10 cellular contexts compared by ENCODE assay signal in the genomic region with DNA sequence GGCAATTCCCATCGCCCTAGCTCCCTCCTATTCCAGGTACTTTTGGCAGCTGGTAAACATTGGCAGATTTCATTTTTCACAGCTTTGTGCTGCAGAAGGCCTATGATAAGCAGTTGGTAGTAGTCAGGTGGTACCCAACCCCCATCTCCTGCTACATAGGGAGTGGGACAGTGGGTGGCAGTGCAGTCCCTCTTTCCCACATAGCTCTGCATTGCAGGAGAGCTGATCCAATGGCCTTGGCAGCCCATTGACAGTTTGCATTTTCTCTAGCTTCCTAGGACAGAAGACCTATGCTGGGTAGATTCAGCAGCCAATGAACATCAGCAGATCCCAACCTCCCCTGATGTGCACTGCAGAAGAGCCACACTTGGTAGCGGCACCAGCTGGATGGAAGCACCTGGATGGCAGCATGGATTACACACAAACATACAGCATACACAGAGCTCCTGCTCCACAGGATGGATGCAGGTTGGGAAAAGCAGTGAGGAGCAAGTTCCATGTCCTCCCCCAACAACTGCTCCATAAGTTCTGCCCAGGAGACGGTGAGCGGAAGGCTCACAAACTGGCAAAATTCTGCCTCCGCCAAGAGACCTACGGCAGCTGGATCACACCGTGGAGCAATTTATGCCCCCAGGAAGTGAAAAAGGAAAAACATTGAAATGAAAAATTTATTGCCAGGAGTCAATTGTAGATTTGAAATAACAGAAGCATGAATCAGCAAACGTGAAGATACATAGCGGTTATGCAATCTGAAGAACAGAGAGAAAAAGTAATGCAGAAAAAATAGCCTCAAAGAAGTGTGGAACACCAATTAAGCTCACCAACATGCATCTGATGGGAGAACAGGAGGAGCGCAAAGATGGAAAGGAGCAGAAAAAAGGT.
A peak's percentile ranks its signal among the peaks of the same experiment; 100 is the strongest.
DNase-seq lines count a peak whose midpoint lies in the region; ATAC-seq and TF ChIP-seq lines count a peak whose summit lies in the region.
"Had no signal": no experiment of that assay in that cellular context is flagged by ENCODE, and none has a peak within 500 bp of the region (broad histone marks: within the 10 kb centered on the region; RNA-seq: fewer than 3 reads in every experiment).

No MANE protein-coding gene starts in this region.

- H3K27ac ChIP-seq in AG04450 (ENCODE audit: low read depth, low read length) (peak overlapping the region; percentile 50), liver (ENCODE audit: low read depth in 1 of 2, low read length in 2 of 2) (no peak overlapping the region)
- H3K27ac ChIP-seq: stomach had no signal

- TF ChIP-seq CTCF in AG04450 (IDR thresholded peaks at IDR 0.05; ENCODE audit: low read depth, low read length) = no peak
- peak; percentile 18 for TF ChIP-seq CTCF in liver (IDR thresholded peaks at IDR 0.05; ENCODE audit: low read depth, low read length, missing input control)

- H3K4me3 ChIP-seq in AG04450 (ENCODE audit: low read depth, low read length) = no peak overlapping the region
- no peak overlapping the region for H3K4me3 ChIP-seq in H7 (ENCODE audit: insufficient read depth, low read depth, low read length)
- no peak overlapping the region for H3K4me3 ChIP-seq in liver (ENCODE audit: low read depth in 1 of 3, low read length in 3 of 3)
- H3K4me3 ChIP-seq: stomach had no signal

- no peaks in the 10 kb centered on the region; the same call in none of the 2 replicates for H3K36me3 ChIP-seq in H7 (replicated peaks; ENCODE audit: control insufficient read depth, insufficient read depth, low read length)
- H3K36me3 ChIP-seq in liver (ENCODE audit: control insufficient read depth in 4 of 4, insufficient read depth in 3 of 4, low read depth in 1 of 4, low read length in 3 of 4) = peaks cover 3 to 52% (median 37%) of the 10 kb centered on the region in 4 donors

- H3K9me3 ChIP-seq in AG04450 (ENCODE audit: control insufficient read depth, insufficient read depth, low read length) = peaks cover 3% of the 10 kb centered on the region; the same call in 1 of the 2 replicates
- no peaks in the 10 kb centered on the region for H3K9me3 ChIP-seq in liver (ENCODE audit: control insufficient read depth in 4 of 4, low read length in 3 of 4)
- H3K9me3 ChIP-seq: stomach had no signal

- ATAC-seq in GM21360 (IDR thresholded peaks at IDR 0.05; ENCODE audit: unreplicated experiment) (no peak), HG02970 (IDR thresholded peaks at IDR 0.05; ENCODE audit: low FRiP score, unreplicated experiment) (no peak), HG03354 (IDR thresholded peaks at IDR 0.05; ENCODE audit: poor library complexity, severe bottlenecking, unreplicated experiment) (no peak)

- H3K4me1 ChIP-seq in liver (ENCODE audit: control insufficient read depth in 4 of 4, insufficient read depth in 4 of 4, low read length in 3 of 4) = no peaks in the 10 kb centered on the region

- no peak for DNase-seq in AG04450 (ENCODE audit: low read depth, low spot score)
- peak; percentile 9 for DNase-seq in H7
- peak; percentile 12 for DNase-seq in astrocyte of the hippocampus (ENCODE audit: low read depth, low spot score)
- no peak for DNase-seq in SHP77 (lab: John Stamatoyannopoulos, UW)
- DNase-seq: DMS79 treated with DMSO at 0.1 percent for 48 hours, stomach had no signal

- no peak overlapping the region for H3K9ac ChIP-seq in liver (ENCODE audit: low read depth in 1 of 2, low read length in 2 of 2)

- 84% methylated on average over 10 of the region's 10 CpGs for WGBS in liver

- H3K27me3 ChIP-seq in AG04450 (ENCODE audit: control insufficient read depth, insufficient read depth, low read length) (no peaks in the 10 kb centered on the region), H7 (ENCODE audit: control insufficient read depth, insufficient read depth, low read length) (no peaks in the 10 kb centered on the region), liver (ENCODE audit: control insufficient read depth in 4 of 4, insufficient read depth in 4 of 4, low read length in 3 of 4) (no peaks in the 10 kb centered on the region)
- H3K27me3 ChIP-seq: stomach had no signal

- TF ChIP-seq RAD21 in liver (IDR thresholded peaks at IDR 0.05) = peak; percentile 51 to 66

- CTCF ChIA-PET in AG04450 (lab: Charles Lee) = interaction anchor here (0.8 kb wide), 1 partner anchor 9 kb away, joined by 5 read pairs; no protein-coding TSS in a partner anchor

- POLR2A ChIA-PET in AG04450 (lab: Yijun Ruan, JAX) = interaction anchor here (0.6 kb wide), 1 partner anchor 235 kb away, joined by 3 read pairs; no protein-coding TSS in a partner anchor

TF ChIP-seq in liver, 16 proteins besides CTCF, POLR2A, EP300 and RAD21:
- TF ChIP-seq, protein P1, sequence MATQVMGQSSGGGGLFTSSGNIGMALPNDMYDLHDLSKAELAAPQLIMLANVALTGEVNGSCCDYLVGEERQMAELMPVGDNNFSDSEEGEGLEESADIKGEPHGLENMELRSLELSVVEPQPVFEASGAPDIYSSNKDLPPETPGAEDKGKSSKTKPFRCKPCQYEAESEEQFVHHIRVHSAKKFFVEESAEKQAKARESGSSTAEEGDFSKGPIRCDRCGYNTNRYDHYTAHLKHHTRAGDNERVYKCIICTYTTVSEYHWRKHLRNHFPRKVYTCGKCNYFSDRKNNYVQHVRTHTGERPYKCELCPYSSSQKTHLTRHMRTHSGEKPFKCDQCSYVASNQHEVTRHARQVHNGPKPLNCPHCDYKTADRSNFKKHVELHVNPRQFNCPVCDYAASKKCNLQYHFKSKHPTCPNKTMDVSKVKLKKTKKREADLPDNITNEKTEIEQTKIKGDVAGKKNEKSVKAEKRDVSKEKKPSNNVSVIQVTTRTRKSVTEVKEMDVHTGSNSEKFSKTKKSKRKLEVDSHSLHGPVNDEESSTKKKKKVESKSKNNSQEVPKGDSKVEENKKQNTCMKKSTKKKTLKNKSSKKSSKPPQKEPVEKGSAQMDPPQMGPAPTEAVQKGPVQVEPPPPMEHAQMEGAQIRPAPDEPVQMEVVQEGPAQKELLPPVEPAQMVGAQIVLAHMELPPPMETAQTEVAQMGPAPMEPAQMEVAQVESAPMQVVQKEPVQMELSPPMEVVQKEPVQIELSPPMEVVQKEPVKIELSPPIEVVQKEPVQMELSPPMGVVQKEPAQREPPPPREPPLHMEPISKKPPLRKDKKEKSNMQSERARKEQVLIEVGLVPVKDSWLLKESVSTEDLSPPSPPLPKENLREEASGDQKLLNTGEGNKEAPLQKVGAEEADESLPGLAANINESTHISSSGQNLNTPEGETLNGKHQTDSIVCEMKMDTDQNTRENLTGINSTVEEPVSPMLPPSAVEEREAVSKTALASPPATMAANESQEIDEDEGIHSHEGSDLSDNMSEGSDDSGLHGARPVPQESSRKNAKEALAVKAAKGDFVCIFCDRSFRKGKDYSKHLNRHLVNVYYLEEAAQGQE (IDR thresholded peaks at IDR 0.05) = no peak
- TF ChIP-seq FOXA1 (IDR thresholded peaks at IDR 0.05) = no peak
- TF ChIP-seq YY1 (IDR thresholded peaks at IDR 0.05) = no peak
- no peak for TF ChIP-seq NR2F2 (IDR thresholded peaks at IDR 0.05)
- TF ChIP-seq FOXA2 (IDR thresholded peaks at IDR 0.05) = no peak
- TF ChIP-seq, protein P2, sequence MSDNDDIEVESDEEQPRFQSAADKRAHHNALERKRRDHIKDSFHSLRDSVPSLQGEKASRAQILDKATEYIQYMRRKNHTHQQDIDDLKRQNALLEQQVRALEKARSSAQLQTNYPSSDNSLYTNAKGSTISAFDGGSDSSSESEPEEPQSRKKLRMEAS (IDR thresholded peaks at IDR 0.05) = no peak
- TF ChIP-seq, protein P3, sequence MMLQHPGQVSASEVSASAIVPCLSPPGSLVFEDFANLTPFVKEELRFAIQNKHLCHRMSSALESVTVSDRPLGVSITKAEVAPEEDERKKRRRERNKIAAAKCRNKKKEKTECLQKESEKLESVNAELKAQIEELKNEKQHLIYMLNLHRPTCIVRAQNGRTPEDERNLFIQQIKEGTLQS (IDR thresholded peaks at IDR 0.05) = no peak
- TF ChIP-seq, protein P4, sequence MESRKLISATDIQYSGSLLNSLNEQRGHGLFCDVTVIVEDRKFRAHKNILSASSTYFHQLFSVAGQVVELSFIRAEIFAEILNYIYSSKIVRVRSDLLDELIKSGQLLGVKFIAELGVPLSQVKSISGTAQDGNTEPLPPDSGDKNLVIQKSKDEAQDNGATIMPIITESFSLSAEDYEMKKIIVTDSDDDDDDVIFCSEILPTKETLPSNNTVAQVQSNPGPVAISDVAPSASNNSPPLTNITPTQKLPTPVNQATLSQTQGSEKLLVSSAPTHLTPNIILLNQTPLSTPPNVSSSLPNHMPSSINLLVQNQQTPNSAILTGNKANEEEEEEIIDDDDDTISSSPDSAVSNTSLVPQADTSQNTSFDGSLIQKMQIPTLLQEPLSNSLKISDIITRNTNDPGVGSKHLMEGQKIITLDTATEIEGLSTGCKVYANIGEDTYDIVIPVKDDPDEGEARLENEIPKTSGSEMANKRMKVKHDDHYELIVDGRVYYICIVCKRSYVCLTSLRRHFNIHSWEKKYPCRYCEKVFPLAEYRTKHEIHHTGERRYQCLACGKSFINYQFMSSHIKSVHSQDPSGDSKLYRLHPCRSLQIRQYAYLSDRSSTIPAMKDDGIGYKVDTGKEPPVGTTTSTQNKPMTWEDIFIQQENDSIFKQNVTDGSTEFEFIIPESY (IDR thresholded peaks at IDR 0.05) = no peak
- no peak for TF ChIP-seq JUND (IDR thresholded peaks at IDR 0.05)
- TF ChIP-seq GABPA (IDR thresholded peaks at IDR 0.05 in 1 of 2, conservative IDR thresholded peaks at IDR 0.05 in 1 of 2) = no peak

Comparison
In these comparisons a context has a peak if more than half of its experiments do, and no peak if none do; other contexts are left out.
1. DNase-seq: peak in H7 (single experiment) and astrocyte of the hippocampus (single experiment); none in AG04450 (single experiment) and SHP77 (0 of 2).